Comparison of ENCODE assay signal across 1 cellular context in genomic region chr9:6690671-6691070, GRCh38. TPM values are rescaled to one million over a fixed set of nuclear protein-coding genes. Genes with fewer than 3 reads are reported as not detected.
"Had no signal": no experiment of that assay in that cellular context is flagged by ENCODE, and none has a peak within 500 bp of the region (broad histone marks: within the 10 kb centered on the region; RNA-seq: fewer than 3 reads in every experiment).

No MANE protein-coding gene starts in this region.

RNA-seq across cellular contexts. Expression of gene GLDC, which starts 45.1 kb away (rescaled TPM):
- total RNA-seq: naive thymus-derived CD8-positive, alpha-beta T cell had no signal
